ENCODE assay signal across 27 cellular contexts in the genomic region with DNA sequence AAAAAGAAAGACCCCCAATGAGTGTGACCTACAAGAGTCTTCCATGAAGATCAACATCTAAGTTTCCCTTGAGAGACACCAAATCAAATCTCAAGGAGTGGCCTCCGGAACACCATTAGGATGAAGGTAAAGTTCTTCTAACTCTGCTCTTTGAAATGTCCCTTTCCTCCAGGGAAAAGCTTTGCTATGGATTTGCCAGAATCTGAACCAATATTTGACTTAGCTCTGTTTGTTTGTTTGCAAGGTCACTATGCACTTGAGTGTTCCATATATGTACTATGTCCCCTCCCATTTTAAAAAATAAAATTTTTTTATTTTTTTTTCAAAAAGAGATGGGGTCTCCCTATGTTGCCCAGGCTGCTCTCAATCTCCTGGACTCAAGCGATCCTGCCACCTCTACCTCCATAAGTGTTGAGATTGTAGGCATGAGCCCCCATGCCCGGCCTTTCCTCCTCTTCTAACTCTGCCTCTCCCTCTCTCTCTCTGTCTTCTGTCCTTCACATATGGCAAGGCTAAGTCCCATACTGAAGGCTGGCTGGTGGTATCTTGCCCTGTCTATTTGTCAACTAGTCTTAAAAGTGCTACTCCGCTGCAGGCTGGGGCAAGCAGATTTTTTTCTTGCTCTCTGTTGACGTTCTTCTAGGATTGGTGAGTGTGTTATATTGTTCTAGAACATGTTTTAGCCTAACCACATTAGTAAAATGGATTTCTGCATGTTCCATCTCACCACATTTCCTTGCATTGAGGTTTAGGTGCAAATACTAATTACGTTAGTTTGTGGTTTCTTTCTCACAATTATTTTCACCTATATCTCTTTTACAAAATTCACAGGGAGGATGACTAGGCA.
"Had no signal": no experiment of that assay in that cellular context is flagged by ENCODE, and none has a peak within 500 bp of the region (broad histone marks: within the 10 kb centered on the region; RNA-seq: fewer than 3 reads in every experiment).

No MANE protein-coding gene starts in this region.

- ATAC-seq: activated T-cell treated with anti-CD3 and anti-CD28 coated beads, Interleukin-2, amount 50 U/mL, for 4 hours; gastroesophageal sphincter; naive thymus-derived CD4-positive, alpha-beta T cell had no signal

- H3K4me2 ChIP-seq: smooth muscle cell had no signal

- H3K36me3 ChIP-seq: cardiac muscle cell, colonic mucosa, gastroesophageal sphincter, right atrium auricular region, transverse colon had no signal

- H3K27ac Mint-ChIP-seq: activated naive CD8-positive, alpha-beta T cell; memory B cell had no signal

- H3K36me3 Mint-ChIP-seq: activated naive CD8-positive, alpha-beta T cell; memory B cell; naive thymus-derived CD4-positive, alpha-beta T cell had no signal

- H3K4me3 ChIP-seq: cardiac muscle cell, colonic mucosa, gastroesophageal sphincter, right atrium auricular region, smooth muscle cell, testis, transverse colon had no signal

- H3K4me1 ChIP-seq: colonic mucosa, gastroesophageal sphincter, right atrium auricular region, testis had no signal

- H3K27ac ChIP-seq: cardiac muscle cell, colonic mucosa, gastroesophageal sphincter, right atrium auricular region, testis, transverse colon had no signal

- FAIRE-seq: endometrium, urothelium cell line had no signal

- H3K9me3 Mint-ChIP-seq: activated T-cell treated with anti-CD3 and anti-CD28 coated beads, Interleukin-2, amount 50 U/mL, for 4 hours; memory B cell had no signal

- H3K4me1 Mint-ChIP-seq: memory B cell had no signal

- H3K4me3 Mint-ChIP-seq: activated naive CD8-positive, alpha-beta T cell; activated T-cell treated with anti-CD3 and anti-CD28 coated beads, Interleukin-2, amount 50 U/mL, for 4 hours; memory B cell; naive thymus-derived CD4-positive, alpha-beta T cell had no signal

- DNase-seq: activated CD4-positive, alpha-beta T cell treated with anti-CD3 and anti-CD28 coated beads for 4 hours; activated CD4-positive, alpha-beta T cell treated with anti-CD3 and anti-CD28 coated beads, Interleukin-2, amount 50 U/mL, for 48 hours; activated CD4-positive, CD25-positive, alpha-beta regulatory T cell; activated CD8-positive, alpha-beta memory T cell treated with anti-CD3 and anti-CD28 coated beads, Interleukin-2, amount 50 U/mL, for 48 hours; activated effector memory CD4-positive, alpha-beta T cell treated with Interleukin-2 at 50 U/mL for 16 hours; activated naive CD4-positive, alpha-beta T cell treated with Interleukin-2 at 50 U/mL for 16 hours; activated T-cell treated with anti-CD3 and anti-CD28 coated beads, Interleukin-2, amount 50 U/mL, for 4 hours; anterior cingulate cortex; cerebellar nuclear complex; colonic mucosa; effector CD8-positive, alpha-beta T cell; hypothalamus; midbrain; naive thymus-derived CD4-positive, alpha-beta T cell; stimulated activated CD4-positive, alpha-beta T cell treated with anti-CD3 and anti-CD28 coated beads, Interleukin-15, amount 100 ng/mL, for 24 hours; stimulated activated CD4-positive, alpha-beta T cell treated with anti-CD3 and anti-CD28 coated beads, Interleukin-2, amount 100 ng/mL, for 24 hours; stimulated activated naive CD4-positive, alpha-beta T cell; testis; transverse colon had no signal

- H3K9me3 ChIP-seq: colonic mucosa, gastroesophageal sphincter, right atrium auricular region, testis, transverse colon had no signal

- H3K27me3 ChIP-seq: colonic mucosa, gastroesophageal sphincter, right atrium auricular region, testis, transverse colon had no signal
